ENCODE assay signal across 24 cellular contexts in genomic region chr15:75214293-75215096, GRCh38. TPM values are rescaled to one million over a fixed set of nuclear protein-coding genes. Genes with fewer than 3 reads are reported as not detected.
DNase-seq lines count a peak whose midpoint lies in the region; TF ChIP-seq lines count a peak whose summit lies in the region.
"Had no signal": no experiment of that assay in that cellular context is flagged by ENCODE, and none has a peak within 500 bp of the region (broad histone marks: within the 10 kb centered on the region; RNA-seq: fewer than 3 reads in every experiment).

No MANE protein-coding gene starts in this region.

- intact Hi-C loops in A673 (cut with micrococcal nuclease; ENCODE audit: unreplicated experiment): no loop called here

- H3K4me1 ChIP-seq in A673 (ENCODE audit: insufficient read depth, low read length, poor library complexity, severe bottlenecking): no peaks in the 10 kb centered on the region
- H3K4me1 ChIP-seq: foreskin keratinocyte, prostate gland had no signal

- POLR2A ChIA-PET in RWPE1 (lab: Yijun Ruan, JAX; ENCODE audit: low non-redundant PET): no interaction called here
- POLR2A ChIA-PET in A673 (lab: Charles Lee; ENCODE audit: low non-redundant PET): no interaction called here

- CTCF ChIA-PET in RWPE1 (lab: Yijun Ruan, JAX): interaction anchor here (0.7 to 0.8 kb wide), 2 partner anchors 10 to 185 kb away, joined by 3 read pairs; no protein-coding TSS in a partner anchor
- CTCF ChIA-PET in A673 (lab: Charles Lee): no interaction called here

- no TSS peak for BruUV-seq in A673 (replicated peaks; lab: Mats Ljungman, UMichigan)

- H3K27ac ChIP-seq in RWPE1: peak overlapping the region; percentile 27; the same call in 1 of the 2 replicates
- no peak overlapping the region for H3K27ac ChIP-seq in A673 (ENCODE audit: low read depth, low read length, poor library complexity, severe bottlenecking)
- H3K27ac ChIP-seq: foreskin keratinocyte, prostate gland, uterus had no signal

- no peaks in the 10 kb centered on the region for H3K9me3 ChIP-seq in A673 (ENCODE audit: low read depth, low read length, poor library complexity, severe bottlenecking)
- H3K9me3 ChIP-seq: BE2C, prostate gland, uterus had no signal

- DNase-seq in NCI-H82 (lab: John Stamatoyannopoulos, UW): peak; percentile 33
- no peak for DNase-seq in NCI-H82 treated with DMSO at 0.1 percent for 48 hours (lab: John Stamatoyannopoulos, UW; ENCODE audit: unreplicated experiment)
- DNase-seq in GM12865 (ENCODE audit: low read depth): peak; percentile 49
- DNase-seq in RWPE1 (ENCODE audit: low spot score): no peak
- DNase-seq in iPS-NIHi11 (ENCODE audit: low spot score): peak; percentile 58
- no peak for DNase-seq in A673 (ENCODE audit: low spot score)
- DNase-seq in erythroblast (lab: John Stamatoyannopoulos, UW): no peak
- DNase-seq in NCI-H2029 (lab: John Stamatoyannopoulos, UW): no peak
- DNase-seq: 8988T; activated CD8-positive, alpha-beta memory T cell treated with anti-CD3 and anti-CD28 coated beads for 24 hours; cortex of kidney; foreskin keratinocyte; kidney glomerular epithelial cell; mesendoderm; naive thymus-derived CD8-positive, alpha-beta T cell; NCI-H187 treated with DMSO at 0.1 percent for 48 hours; NCI-H510A; stimulated activated CD4-positive, alpha-beta T cell treated with anti-CD3 and anti-CD28 coated beads, Interleukin-4, amount 100 ng/mL, for 24 hours; T-helper 9 cell; uterus had no signal

- H3K4me3 ChIP-seq in GM12865 (ENCODE audit: low read depth, low read length): no peak overlapping the region
- no peak overlapping the region for H3K4me3 ChIP-seq in A673 (ENCODE audit: low read depth, low read length, poor library complexity, severe bottlenecking)
- H3K4me3 ChIP-seq: prostate gland, smooth muscle cell, uterus had no signal

- H3K27me3 ChIP-seq in A673 (replicated peaks; ENCODE audit: insufficient read depth, low read depth, low read length, poor library complexity): no peaks in the 10 kb centered on the region
- H3K27me3 ChIP-seq: BE2C, foreskin keratinocyte, uterus had no signal

- H3K36me3 ChIP-seq in A673 (ENCODE audit: insufficient read depth, low read length, poor library complexity, severe bottlenecking): peaks cover 30% of the 10 kb centered on the region
- H3K36me3 ChIP-seq: uterus had no signal

- TF ChIP-seq CTCF in GM12865 (IDR thresholded peaks at IDR 0.05; ENCODE audit: insufficient read depth, low read depth, low read length, missing control alignments): no peak
- no peak for TF ChIP-seq CTCF in RWPE1 (conservative IDR thresholded peaks at IDR 0.05; ENCODE audit: low read depth)
- no peak for TF ChIP-seq CTCF in A673 (conservative IDR thresholded peaks at IDR 0.05; ENCODE audit: low read depth, low read length)

- TF ChIP-seq POLR2A in erythroblast (IDR thresholded peaks at IDR 0.05; ENCODE audit: low read length): no peak

RNA-seq across cellular contexts. Expression of gene C15orf39, which starts 12.8 kb away (rescaled TPM):
- 28.9 and 30.3 TPM in 2 replicates for total RNA-seq in A673 (2021)

RNA-seq across cellular contexts. Expression of gene GOLGA6C, which starts 43.6 kb away (rescaled TPM):
- total RNA-seq in A673 (2021): not detected in 2 replicates
- total RNA-seq: foreskin keratinocyte; naive thymus-derived CD8-positive, alpha-beta T cell; SK-MEL-5; smooth muscle cell; uterus had no signal

Comparison
In these comparisons a context has a peak if more than half of its experiments do, and no peak if none do; other contexts are left out.
1. DNase-seq: peak in NCI-H82 (single experiment), GM12865 (single experiment) and iPS-NIHi11 (single experiment); none in NCI-H82 treated with DMSO at 0.1 percent for 48 hours (single experiment), RWPE1 (single experiment), A673 (single experiment), erythroblast (0 of 2) and NCI-H2029 (single experiment).